Comparison of ENCODE assay signal across 11 cellular contexts in genomic region chr10:63722537-63722936, GRCh38.
DNase-seq lines count a peak whose midpoint lies in the region; ATAC-seq, FAIRE-seq and TF ChIP-seq lines count a peak whose summit lies in the region.
"Had no signal": no experiment of that assay in that cellular context is flagged by ENCODE, and none has a peak within 500 bp of the region (broad histone marks: within the 10 kb centered on the region; RNA-seq: fewer than 3 reads in every experiment).

No MANE protein-coding gene starts in this region.

- H3K27ac ChIP-seq in heart right ventricle, result peak overlapping the region in 8 of 10 donors; percentile 21 to 68 (median 52)
- H3K27ac ChIP-seq in CD4-positive, alpha-beta memory T cell (ENCODE audit: low read depth, low read length), result no peak overlapping the region

- no peak for TF ChIP-seq CTCF in heart right ventricle (IDR thresholded peaks at IDR 0.05)

- H3K27me3 Mint-ChIP-seq in CD4-positive, alpha-beta memory T cell, result peaks cover 15 to 16% of the 10 kb centered on the region in 2 donors

- no peaks in the 10 kb centered on the region for H3K9me3 ChIP-seq in adipocyte (ENCODE audit: control insufficient read depth, low read length)
- no peaks in the 10 kb centered on the region for H3K9me3 ChIP-seq in heart right ventricle
- H3K9me3 ChIP-seq in CD4-positive, alpha-beta memory T cell (ENCODE audit: control insufficient read depth in 1 of 2, low read length in 2 of 2), result no peaks in the 10 kb centered on the region

- POLR2A ChIA-PET in CD4-positive, alpha-beta memory T cell (lab: Charles Lee; ENCODE audit: partially characterized antibody), result no interaction called here

- H3K27ac Mint-ChIP-seq in CD4-positive, alpha-beta memory T cell, result no peak overlapping the region

- CTCF ChIA-PET in CD4-positive, alpha-beta memory T cell (lab: Charles Lee; ENCODE audit: partially characterized antibody), result interaction anchor here (0.8 to 10.4 kb wide), 9 partner anchors 12 to 1284 kb away, joined by 3 to 407 read pairs (median 16); no protein-coding TSS in a partner anchor

- no peak overlapping the region for H3K4me3 Mint-ChIP-seq in CD4-positive, alpha-beta memory T cell
- H3K4me3 Mint-ChIP-seq: CD14-positive monocyte; naive thymus-derived CD8-positive, alpha-beta T cell had no signal

- WGBS in heart right ventricle, 2 donors, result 39 to 43% methylated on average over 5 of the region's 5 CpGs

- DNase-seq in EL, result peak; percentile 62
- peak; percentile 89 for DNase-seq in adipocyte (ENCODE audit: low read depth)
- no peak for DNase-seq in heart right ventricle
- DNase-seq in pulmonary artery endothelial cell (ENCODE audit: low read depth, low spot score), result peak; percentile 73
- DNase-seq in hypothalamus (lab: John Stamatoyannopoulos, UW), result no peak
- DNase-seq in stimulated activated CD4-positive, alpha-beta T cell treated with anti-CD3 and anti-CD28 coated beads, Interleukin-12 subunit alpha, Interleukin-12 subunit beta, amount 100 ng/mL, for 4 hours, result no peak
- no peak for DNase-seq in urothelium cell line (ENCODE audit: low spot score)
- DNase-seq in CD4-positive, alpha-beta memory T cell, result no peak
- DNase-seq: naive thymus-derived CD8-positive, alpha-beta T cell; NCI-H446 had no signal

- no peak overlapping the region for H3K9ac ChIP-seq in adipocyte (ENCODE audit: low read length)

- peaks cover 4 to 8% (median 6%) of the 10 kb centered on the region in 4 donors for H3K4me1 Mint-ChIP-seq in CD4-positive, alpha-beta memory T cell

- H3K36me3 ChIP-seq in adipocyte (ENCODE audit: control insufficient read depth, insufficient read depth, low read length, severe bottlenecking) (no peaks in the 10 kb centered on the region), heart right ventricle (no peaks in the 10 kb centered on the region)
- H3K36me3 ChIP-seq in CD4-positive, alpha-beta memory T cell (ENCODE audit: insufficient read depth, low read length), result no peaks in the 10 kb centered on the region

- no peaks in the 10 kb centered on the region for H3K36me3 Mint-ChIP-seq in CD4-positive, alpha-beta memory T cell
- H3K36me3 Mint-ChIP-seq: CD14-positive monocyte; naive thymus-derived CD8-positive, alpha-beta T cell had no signal

- H3K4me1 ChIP-seq in adipocyte (ENCODE audit: control insufficient read depth, insufficient read depth, low read length), result peaks cover 25% of the 10 kb centered on the region
- peaks cover 0 to 38% (median 18%) of the 10 kb centered on the region in 9 donors for H3K4me1 ChIP-seq in heart right ventricle
- H3K4me1 ChIP-seq in CD4-positive, alpha-beta memory T cell (ENCODE audit: insufficient read depth, low read length), result peaks cover 6% of the 10 kb centered on the region

- intact Hi-C loops in heart right ventricle (cut with DNase I), result loop anchor here in 4 of 10 donors (2.0 to 5.0 kb wide), 6 partner anchors 45 to 556 kb away; no protein-coding TSS in a partner anchor
- intact Hi-C loops in CD4-positive, alpha-beta memory T cell (cut with micrococcal nuclease), result loop anchor here (5.0 kb wide), 2 partner anchors 715 to 1130 kb away; no protein-coding TSS in a partner anchor

- FAIRE-seq in urothelium cell line (lab: Jason Lieb, UNC), result no peak

- H3K4me3 ChIP-seq in adipocyte (ENCODE audit: low read length) (no peak overlapping the region), heart right ventricle (no peak overlapping the region)
- H3K4me3 ChIP-seq in CD4-positive, alpha-beta memory T cell (ENCODE audit: low read length in 2 of 2), result no peak overlapping the region

- peaks cover 0 to 5% (median 0%) of the 10 kb centered on the region in 8 donors for H3K9me3 Mint-ChIP-seq in CD4-positive, alpha-beta memory T cell
- H3K9me3 Mint-ChIP-seq: CD14-positive monocyte had no signal

- ATAC-seq in heart right ventricle, result peak in 7 of 8 donors; percentile 31 to 85 (median 71)
- ATAC-seq: naive thymus-derived CD8-positive, alpha-beta T cell had no signal

- H3K27me3 ChIP-seq in adipocyte (replicated peaks; ENCODE audit: control insufficient read depth, insufficient read depth, low read length) (no peaks in the 10 kb centered on the region), heart right ventricle (peaks cover 0 to 15% (median 0%) of the 10 kb centered on the region in 7 donors)
- H3K27me3 ChIP-seq in CD4-positive, alpha-beta memory T cell (ENCODE audit: insufficient read depth, low read length), result no peaks in the 10 kb centered on the region

Comparison
In these comparisons a context has a peak if more than half of its experiments do, and no peak if none do; other contexts are left out.
1. DNase-seq: peak in EL (single experiment), adipocyte (single experiment) and pulmonary artery endothelial cell (single experiment); none in heart right ventricle (0 of 2), hypothalamus (0 of 51), stimulated activated CD4-positive, alpha-beta T cell treated with anti-CD3 and anti-CD28 coated beads, Interleukin-12 subunit alpha, Interleukin-12 subunit beta, amount 100 ng/mL, for 4 hours (single experiment), urothelium cell line (single experiment) and CD4-positive, alpha-beta memory T cell (0 of 5).